In genomic region chr9:122463828-122464632, GRCh38 we compare ENCODE assay signal across 8 cellular contexts. TPM values are rescaled to one million over a fixed set of nuclear protein-coding genes. Genes with fewer than 3 reads are reported as not detected.
A peak's percentile ranks its signal among the peaks of the same experiment; 100 is the strongest.
DNase-seq lines count a peak whose midpoint lies in the region; ATAC-seq and TF ChIP-seq lines count a peak whose summit lies in the region.

No MANE protein-coding gene starts in this region.

- H3K9me3 ChIP-seq in heart left ventricle (peaks cover 0 to 5% (median 0%) of the 10 kb centered on the region in 12 donors), Peyer's patch (no peaks in the 10 kb centered on the region), colonic mucosa (no peaks in the 10 kb centered on the region)

- no peak for ATAC-seq in heart left ventricle
- no peak for ATAC-seq in Right ventricle myocardium superior (ENCODE audit: poor library complexity)
- peak; percentile 67 for ATAC-seq in HG03378 (IDR thresholded peaks at IDR 0.05; ENCODE audit: unreplicated experiment)
- ATAC-seq in HG03045 (IDR thresholded peaks at IDR 0.05; ENCODE audit: unreplicated experiment): no peak

- H3K9ac ChIP-seq in colonic mucosa (ENCODE audit: low read depth in 2 of 2, low read length in 2 of 2): no peak overlapping the region

- no peaks in the 10 kb centered on the region for H3K36me3 Mint-ChIP-seq in progenitor cell of endocrine pancreas (ENCODE audit: insufficient read depth)

- peaks cover 25% of the 10 kb centered on the region for H3K27me3 Mint-ChIP-seq in progenitor cell of endocrine pancreas

- H3K27me3 ChIP-seq in heart left ventricle (peaks cover 0 to 17% (median 2%) of the 10 kb centered on the region in 9 donors), Peyer's patch (no peaks in the 10 kb centered on the region), colonic mucosa (no peaks in the 10 kb centered on the region)

- TF ChIP-seq CTCF in heart left ventricle (IDR thresholded peaks at IDR 0.05) (peak in 1 of 12 donors; percentile 4), Peyer's patch (IDR thresholded peaks at IDR 0.05) (no peak), colonic mucosa (IDR thresholded peaks at IDR 0.05) (no peak), progenitor cell of endocrine pancreas (IDR thresholded peaks at IDR 0.05; ENCODE audit: unreplicated experiment) (peak; percentile 6)

- peaks cover 6% of the 10 kb centered on the region for H3K9me3 Mint-ChIP-seq in progenitor cell of endocrine pancreas (ENCODE audit: low read depth)

- H3K4me3 Mint-ChIP-seq in progenitor cell of endocrine pancreas (ENCODE audit: low read depth): no peak overlapping the region

- H3K27ac ChIP-seq in heart left ventricle (peak overlapping the region in 1 of 12 donors; percentile 78), Peyer's patch (peak overlapping the region in 3 of 4 donors; percentile 35 to 64 (median 35)), colonic mucosa (no peak overlapping the region)

- H3K36me3 ChIP-seq in heart left ventricle (no peaks in the 10 kb centered on the region), Peyer's patch (no peaks in the 10 kb centered on the region), colonic mucosa (no peaks in the 10 kb centered on the region)

- 81 to 86% (median 83%) methylated on average over 10 of the region's 10 CpGs for WGBS in heart left ventricle, 4 donors

- DNase-seq in heart left ventricle: no peak
- DNase-seq in Right ventricle myocardium superior: no peak
- peak in 1 of 3 donors; percentile 29 for DNase-seq in Peyer's patch
- no peak for DNase-seq in colonic mucosa
- DNase-seq in progenitor cell of endocrine pancreas (ENCODE audit: low spot score, unreplicated experiment): no peak
- DNase-seq in activated CD8-positive, alpha-beta memory T cell treated with anti-CD3 and anti-CD28 coated beads, Interleukin-2, amount 50 U/mL, for 48 hours: no peak

- intact Hi-C loops in heart left ventricle (cut with DNase I): loop anchor here in 7 of 10 donors (2.0 to 10.0 kb wide), 6 partner anchors 345 to 891 kb away; partner anchors contain the start of gene CRB2 (in 1 of the 7)
- intact Hi-C loops in Right ventricle myocardium superior (cut with DNase I): loop anchor here (2.0 kb wide), 1 partner anchor 345 kb away; no protein-coding TSS in a partner anchor
- intact Hi-C loops in colonic mucosa (cut with DNase I): loop anchor here (2.0 kb wide), 1 partner anchor 347 kb away; no protein-coding TSS in a partner anchor

- no peak overlapping the region for H3K27ac Mint-ChIP-seq in progenitor cell of endocrine pancreas

- H3K4me1 ChIP-seq in heart left ventricle (peaks cover 0 to 14% (median 5%) of the 10 kb centered on the region in 12 donors), Peyer's patch (peaks cover 0 to 15% (median 0%) of the 10 kb centered on the region in 4 donors), colonic mucosa (no peaks in the 10 kb centered on the region)

- no peaks in the 10 kb centered on the region for H3K4me1 Mint-ChIP-seq in progenitor cell of endocrine pancreas (ENCODE audit: low read depth)

- H3K4me3 ChIP-seq in heart left ventricle: peak overlapping the region in 7 of 12 donors; percentile 28 to 60 (median 48)
- peak overlapping the region in 1 of 4 donors; percentile 39 for H3K4me3 ChIP-seq in Peyer's patch
- H3K4me3 ChIP-seq in colonic mucosa: peak overlapping the region; percentile 30

- TF ChIP-seq POLR2A in heart left ventricle (IDR thresholded peaks at IDR 0.05) (no peak), Peyer's patch (IDR thresholded peaks at IDR 0.05) (no peak)

RNA-seq across cellular contexts. Expression of gene OR1J1, which starts 13.7 kb away (rescaled TPM):
- not detected for total RNA-seq in heart left ventricle
- polyA plus RNA-seq in heart left ventricle: not detected
- not detected for total RNA-seq in Right ventricle myocardium superior
- total RNA-seq in Peyer's patch: not detected
- not detected for total RNA-seq in colonic mucosa
- total RNA-seq in progenitor cell of endocrine pancreas: not detected in 2 replicates

RNA-seq across cellular contexts. Expression of gene OR1J2, which starts 46.6 kb away (rescaled TPM):
- total RNA-seq in heart left ventricle: not detected
- polyA plus RNA-seq in heart left ventricle: not detected
- total RNA-seq in Right ventricle myocardium superior: not detected
- not detected for total RNA-seq in Peyer's patch
- not detected for total RNA-seq in colonic mucosa
- not detected in 2 replicates for total RNA-seq in progenitor cell of endocrine pancreas

RNA-seq across cellular contexts. Expression of gene OR1J4, which starts 54.9 kb away (rescaled TPM):
- total RNA-seq in heart left ventricle: not detected
- not detected for polyA plus RNA-seq in heart left ventricle
- total RNA-seq in Right ventricle myocardium superior: not detected
- not detected for total RNA-seq in Peyer's patch
- not detected for total RNA-seq in colonic mucosa
- total RNA-seq in progenitor cell of endocrine pancreas: not detected in 2 replicates
